In genomic region chr18:28350821-28351220, GRCh38 we compare ENCODE assay signal across 18 cellular contexts.
"Had no signal": no experiment of that assay in that cellular context is flagged by ENCODE, and none has a peak within 500 bp of the region (broad histone marks: within the 10 kb centered on the region; RNA-seq: fewer than 3 reads in every experiment).

No MANE protein-coding gene starts in this region.

- H3K27me3 ChIP-seq: esophagus muscularis mucosa, gastrocnemius medialis, heart right ventricle, pancreas, tibial artery had no signal

- H3K9me3 ChIP-seq: esophagus muscularis mucosa, gastrocnemius medialis, heart right ventricle, pancreas, tibial artery had no signal

- FAIRE-seq: islet of Langerhans, pancreas had no signal

- H3K36me3 ChIP-seq: esophagus muscularis mucosa, gastrocnemius medialis, heart right ventricle, pancreas, tibial artery had no signal

- H3K4me1 ChIP-seq: esophagus muscularis mucosa, gastrocnemius medialis, heart right ventricle, pancreas, tibial artery had no signal

- H3K27ac ChIP-seq: epithelial cell of prostate, esophagus muscularis mucosa, gastrocnemius medialis, heart right ventricle, pancreas, tibial artery had no signal

- DNase-seq: effector memory CD8-positive, alpha-beta T cell; gastrocnemius medialis; heart right ventricle; hypothalamus; mammary epithelial cell; natural killer cell; occipital lobe; pancreas; right cardiac atrium; stimulated activated CD4-positive, alpha-beta T cell treated with anti-CD3 and anti-CD28 coated beads, Interleukin-4, amount 100 ng/mL, for 1 hour; stimulated activated CD8-positive, alpha-beta memory T cell treated with anti-CD3 and anti-CD28 coated beads, Interleukin-4, amount 100 ng/mL, for 48 hours; stimulated activated naive CD8-positive, alpha-beta T cell treated with anti-CD3 and anti-CD28 coated beads, Interleukin-15, Interleukin-2, amounts not matched to agents 100 U/mL and 50 U/mL, for 24 hours; tibial artery had no signal

- H3K4me3 ChIP-seq: esophagus muscularis mucosa, gastrocnemius medialis, heart right ventricle, pancreas, tibial artery had no signal

- ATAC-seq: effector memory CD8-positive, alpha-beta T cell; gastrocnemius medialis; heart right ventricle; left lobe of liver; natural killer cell; pancreas; right cardiac atrium; stimulated activated effector memory CD8-positive, alpha-beta T cell treated with anti-CD3 and anti-CD28 coated beads, Interleukin-12 subunit alpha, Interleukin-12 subunit beta, amount 100 ng/mL, for 72 hours; stimulated activated naive CD8-positive, alpha-beta T cell treated with anti-CD3 and anti-CD28 coated beads, Interleukin-15, Interleukin-2, amounts not matched to agents 100 U/mL and 50 U/mL, for 24 hours had no signal
